31 cellular contexts compared by ENCODE assay signal in the genomic region with DNA sequence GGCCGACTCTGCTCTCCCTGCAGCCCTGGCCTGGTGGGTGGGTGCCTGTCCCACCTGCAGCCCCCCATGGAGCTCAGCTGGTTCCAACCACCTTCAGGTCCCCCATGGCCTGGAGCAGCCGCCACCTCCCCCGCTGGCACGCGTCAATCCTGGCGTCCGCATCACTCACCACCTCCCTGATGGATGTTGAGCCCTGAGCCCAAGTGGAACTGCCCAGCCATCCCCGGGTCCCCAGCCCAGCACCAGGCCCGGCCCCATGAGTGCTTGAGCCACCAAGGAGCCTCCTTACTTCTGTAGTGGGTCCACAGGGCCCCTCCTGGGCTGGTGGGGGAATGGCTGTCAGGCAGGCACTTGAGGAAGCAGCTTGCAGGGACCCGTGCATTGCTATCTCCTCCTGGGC.
"Had no signal": no experiment of that assay in that cellular context is flagged by ENCODE, and none has a peak within 500 bp of the region (broad histone marks: within the 10 kb centered on the region; RNA-seq: fewer than 3 reads in every experiment).

No MANE protein-coding gene starts in this region.

- H3K9me3 ChIP-seq: breast epithelium, esophagus muscularis mucosa, heart right ventricle, lower lobe of right lung, pancreas, prostate gland, stomach, thyroid gland, upper lobe of right lung had no signal

- H3K4me3 Mint-ChIP-seq: activated naive CD4-positive, alpha-beta T cell treated with anti-CD3 and anti-CD28 coated beads for 36 hours; activated T-helper 1 cell treated with anti-CD3 and anti-CD28 coated beads, Interleukin-12 subunit alpha, Interleukin-12 subunit beta, Interleukin-2, Interleukin-4 antibody, amounts not matched to agents 30 ng/mL and 10 ng/mL and 1 ng/mL, durations not matched to agents 14 hours and 24 hours and 36 hours; natural killer cell; stimulated activated naive B cell treated with anti-CD40 and anti-IgM and Interleukin-4, amounts not matched to agents 10 μg/mL and 1 μg/mL and 100 μg/mL, for 72 hours; T-helper 2 cell treated with Interferon-gamma antibody and Interleukin-4, amounts not matched to agents 5 μg/mL and 100 μg/mL, for 36 hours had no signal

- H3K4me3 ChIP-seq: breast epithelium, esophagus muscularis mucosa, heart right ventricle, lower lobe of right lung, pancreas, prostate gland, stomach, thyroid gland, upper lobe of right lung had no signal

- H3K36me3 Mint-ChIP-seq: natural killer cell; stimulated activated naive B cell treated with anti-CD40 and anti-IgM and Interleukin-4, amounts not matched to agents 10 μg/mL and 1 μg/mL and 100 μg/mL, for 72 hours had no signal

- FAIRE-seq: colon, pancreas had no signal

- H3K27me3 ChIP-seq: breast epithelium, esophagus muscularis mucosa, foreskin keratinocyte, heart right ventricle, pancreas, stomach, thyroid gland, upper lobe of right lung had no signal

- H3K4me1 Mint-ChIP-seq: stimulated activated naive B cell treated with anti-CD40 and anti-IgM and Interleukin-4, amounts not matched to agents 10 μg/mL and 1 μg/mL and 100 μg/mL, for 72 hours had no signal

- H3K9me3 Mint-ChIP-seq: activated naive CD4-positive, alpha-beta T cell treated with anti-CD3 and anti-CD28 coated beads for 36 hours; activated T-helper 1 cell treated with anti-CD3 and anti-CD28 coated beads, Interleukin-12 subunit alpha, Interleukin-12 subunit beta, Interleukin-2, Interleukin-4 antibody, amounts not matched to agents 30 ng/mL and 10 ng/mL and 1 ng/mL, durations not matched to agents 14 hours and 24 hours and 36 hours; natural killer cell; stimulated activated naive B cell treated with anti-CD40 and anti-IgM and Interleukin-4, amounts not matched to agents 10 μg/mL and 1 μg/mL and 100 μg/mL, for 72 hours; T-helper 2 cell treated with Interferon-gamma antibody and Interleukin-4, amounts not matched to agents 5 μg/mL and 100 μg/mL, for 36 hours had no signal

- H3K27ac Mint-ChIP-seq: activated naive CD4-positive, alpha-beta T cell treated with anti-CD3 and anti-CD28 coated beads for 36 hours; activated T-helper 1 cell treated with anti-CD3 and anti-CD28 coated beads, Interleukin-12 subunit alpha, Interleukin-12 subunit beta, Interleukin-2, Interleukin-4 antibody, amounts not matched to agents 30 ng/mL and 10 ng/mL and 1 ng/mL, durations not matched to agents 14 hours and 24 hours and 36 hours; natural killer cell; stimulated activated naive B cell treated with anti-CD40 and anti-IgM and Interleukin-4, amounts not matched to agents 10 μg/mL and 1 μg/mL and 100 μg/mL, for 72 hours; T-helper 2 cell treated with Interferon-gamma antibody and Interleukin-4, amounts not matched to agents 5 μg/mL and 100 μg/mL, for 36 hours had no signal

- DNase-seq: activated CD4-positive, alpha-beta T cell treated with anti-CD3 and anti-CD28 coated beads for 4 hours; activated CD4-positive, alpha-beta T cell treated with anti-CD3 and anti-CD28 coated beads, Interleukin-2, amount 50 U/mL, for 48 hours; activated CD8-positive, alpha-beta memory T cell treated with anti-CD3 and anti-CD28 coated beads for 24 hours; activated effector memory CD4-positive, alpha-beta T cell treated with anti-CD3 and anti-CD28 coated beads, Interleukin-2, amount 50 U/mL, for 16 hours; activated naive CD4-positive, alpha-beta T cell treated with anti-CD3 and anti-CD28 coated beads for 36 hours; amygdala; central memory CD4-positive, alpha-beta T cell; dermis blood vessel endothelial cell; effector CD4-positive, alpha-beta T cell; foreskin keratinocyte; heart right ventricle; kidney glomerular epithelial cell; lower lobe of right lung; mesendoderm; natural killer cell; retina; stimulated activated CD4-positive, alpha-beta T cell treated with anti-CD3 and anti-CD28 coated beads, Interleukin-15, amount 100 ng/mL, for 24 hours; stimulated activated CD4-positive, alpha-beta T cell treated with anti-CD3 and anti-CD28 coated beads, Interleukin-2, amount 100 ng/mL, for 24 hours; stimulated activated naive B cell treated with anti-CD40 and anti-IgM and Interleukin-4, amounts not matched to agents 10 μg/mL and 1 μg/mL and 100 μg/mL, for 72 hours; stomach; T-helper 1 cell; thyroid gland; upper lobe of right lung had no signal

- H3K27ac ChIP-seq: foreskin keratinocyte, heart right ventricle, pancreas, prostate gland, stomach, thyroid gland, upper lobe of right lung had no signal

- H3K36me3 ChIP-seq: breast epithelium, pancreas, prostate gland, thyroid gland, upper lobe of right lung had no signal

- ATAC-seq: left lobe of liver; natural killer cell; pancreas; stimulated activated naive B cell treated with anti-CD40 and anti-IgM and Interleukin-4, amounts not matched to agents 10 μg/mL and 1 μg/mL and 100 μg/mL, for 72 hours had no signal

- H3K4me1 ChIP-seq: breast epithelium, foreskin keratinocyte, pancreas, prostate gland had no signal
